Comparison of ENCODE assay signal across 1 cellular context in the genomic region with DNA sequence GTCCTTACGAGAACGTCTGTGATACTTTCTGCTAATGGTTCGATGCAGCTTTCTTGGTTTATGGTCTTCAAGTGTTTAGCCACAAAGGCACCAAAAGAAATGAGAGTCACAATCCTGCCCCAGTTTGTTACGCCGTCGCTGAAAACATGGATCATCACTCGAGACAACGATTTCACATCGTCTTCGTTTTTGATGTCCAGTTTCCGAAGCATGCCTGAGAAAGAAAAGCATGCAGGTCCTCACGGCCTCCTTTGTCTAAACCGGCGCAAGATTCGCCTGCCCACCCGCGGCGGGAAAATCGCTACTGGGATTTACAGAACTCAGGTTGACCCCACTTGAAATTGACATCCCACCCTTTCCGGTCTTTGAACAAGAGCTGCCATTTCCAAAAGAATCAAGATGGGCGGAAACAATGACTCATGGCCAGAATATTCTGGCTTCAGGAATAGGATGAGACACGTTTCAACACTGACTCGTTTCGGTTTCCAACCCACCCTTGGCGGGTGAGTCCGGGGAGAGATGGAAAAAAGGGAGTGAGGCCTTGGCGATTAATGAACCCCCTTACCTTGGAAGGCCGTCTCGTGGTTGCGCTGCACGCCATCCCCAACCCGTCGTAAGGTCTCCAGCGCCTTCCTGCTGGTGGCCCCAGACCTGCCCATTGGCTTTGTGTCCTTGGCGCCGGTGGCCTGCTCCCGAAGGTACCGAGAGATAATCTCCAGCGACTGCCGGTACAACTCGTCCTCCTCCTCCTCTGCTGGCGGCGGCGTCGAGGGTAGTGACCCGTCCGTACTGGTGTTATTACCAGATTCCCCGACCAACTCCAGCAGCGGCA.
TF ChIP-seq lines count a peak whose summit lies in the region.

No MANE protein-coding gene starts in this region.

TF ChIP-seq in GM23338, 12 proteins besides CTCF, POLR2A, EP300 and RAD21:
- TF ChIP-seq, protein P1, sequence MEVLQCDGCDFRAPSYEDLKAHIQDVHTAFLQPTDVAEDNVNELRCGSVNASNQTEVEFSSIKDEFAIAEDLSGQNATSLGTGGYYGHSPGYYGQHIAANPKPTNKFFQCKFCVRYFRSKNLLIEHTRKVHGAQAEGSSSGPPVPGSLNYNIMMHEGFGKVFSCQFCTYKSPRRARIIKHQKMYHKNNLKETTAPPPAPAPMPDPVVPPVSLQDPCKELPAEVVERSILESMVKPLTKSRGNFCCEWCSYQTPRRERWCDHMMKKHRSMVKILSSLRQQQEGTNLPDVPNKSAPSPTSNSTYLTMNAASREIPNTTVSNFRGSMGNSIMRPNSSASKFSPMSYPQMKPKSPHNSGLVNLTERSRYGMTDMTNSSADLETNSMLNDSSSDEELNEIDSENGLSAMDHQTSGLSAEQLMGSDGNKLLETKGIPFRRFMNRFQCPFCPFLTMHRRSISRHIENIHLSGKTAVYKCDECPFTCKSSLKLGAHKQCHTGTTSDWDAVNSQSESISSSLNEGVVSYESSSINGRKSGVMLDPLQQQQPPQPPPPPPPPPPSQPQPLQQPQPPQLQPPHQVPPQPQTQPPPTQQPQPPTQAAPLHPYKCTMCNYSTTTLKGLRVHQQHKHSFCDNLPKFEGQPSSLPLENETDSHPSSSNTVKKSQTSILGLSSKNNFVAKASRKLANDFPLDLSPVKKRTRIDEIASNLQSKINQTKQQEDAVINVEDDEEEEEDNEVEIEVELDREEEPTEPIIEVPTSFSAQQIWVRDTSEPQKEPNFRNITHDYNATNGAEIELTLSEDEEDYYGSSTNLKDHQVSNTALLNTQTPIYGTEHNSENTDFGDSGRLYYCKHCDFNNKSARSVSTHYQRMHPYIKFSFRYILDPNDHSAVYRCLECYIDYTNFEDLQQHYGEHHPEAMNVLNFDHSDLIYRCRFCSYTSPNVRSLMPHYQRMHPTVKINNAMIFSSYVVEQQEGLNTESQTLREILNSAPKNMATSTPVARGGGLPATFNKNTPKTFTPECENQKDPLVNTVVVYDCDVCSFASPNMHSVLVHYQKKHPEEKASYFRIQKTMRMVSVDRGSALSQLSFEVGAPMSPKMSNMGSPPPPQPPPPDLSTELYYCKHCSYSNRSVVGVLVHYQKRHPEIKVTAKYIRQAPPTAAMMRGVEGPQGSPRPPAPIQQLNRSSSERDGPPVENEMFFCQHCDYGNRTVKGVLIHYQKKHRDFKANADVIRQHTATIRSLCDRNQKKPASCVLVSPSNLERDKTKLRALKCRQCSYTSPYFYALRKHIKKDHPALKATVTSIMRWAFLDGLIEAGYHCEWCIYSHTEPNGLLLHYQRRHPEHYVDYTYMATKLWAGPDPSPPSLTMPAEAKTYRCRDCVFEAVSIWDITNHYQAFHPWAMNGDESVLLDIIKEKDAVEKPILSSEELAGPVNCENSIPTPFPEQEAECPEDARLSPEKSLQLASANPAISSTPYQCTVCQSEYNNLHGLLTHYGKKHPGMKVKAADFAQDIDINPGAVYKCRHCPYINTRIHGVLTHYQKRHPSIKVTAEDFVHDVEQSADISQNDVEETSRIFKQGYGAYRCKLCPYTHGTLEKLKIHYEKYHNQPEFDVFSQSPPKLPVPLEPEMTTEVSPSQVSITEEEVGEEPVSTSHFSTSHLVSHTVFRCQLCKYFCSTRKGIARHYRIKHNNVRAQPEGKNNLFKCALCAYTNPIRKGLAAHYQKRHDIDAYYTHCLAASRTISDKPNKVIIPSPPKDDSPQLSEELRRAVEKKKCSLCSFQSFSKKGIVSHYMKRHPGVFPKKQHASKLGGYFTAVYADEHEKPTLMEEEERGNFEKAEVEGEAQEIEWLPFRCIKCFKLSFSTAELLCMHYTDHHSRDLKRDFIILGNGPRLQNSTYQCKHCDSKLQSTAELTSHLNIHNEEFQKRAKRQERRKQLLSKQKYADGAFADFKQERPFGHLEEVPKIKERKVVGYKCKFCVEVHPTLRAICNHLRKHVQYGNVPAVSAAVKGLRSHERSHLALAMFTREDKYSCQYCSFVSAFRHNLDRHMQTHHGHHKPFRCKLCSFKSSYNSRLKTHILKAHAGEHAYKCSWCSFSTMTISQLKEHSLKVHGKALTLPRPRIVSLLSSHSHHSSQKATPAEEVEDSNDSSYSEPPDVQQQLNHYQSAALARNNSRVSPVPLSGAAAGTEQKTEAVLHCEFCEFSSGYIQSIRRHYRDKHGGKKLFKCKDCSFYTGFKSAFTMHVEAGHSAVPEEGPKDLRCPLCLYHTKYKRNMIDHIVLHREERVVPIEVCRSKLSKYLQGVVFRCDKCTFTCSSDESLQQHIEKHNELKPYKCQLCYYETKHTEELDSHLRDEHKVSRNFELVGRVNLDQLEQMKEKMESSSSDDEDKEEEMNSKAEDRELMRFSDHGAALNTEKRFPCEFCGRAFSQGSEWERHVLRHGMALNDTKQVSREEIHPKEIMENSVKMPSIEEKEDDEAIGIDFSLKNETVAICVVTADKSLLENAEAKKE (CRISPR knock-in tag; IDR thresholded peaks at IDR 0.05): no peak
- TF ChIP-seq ZNF331 (CRISPR knock-in tag; IDR thresholded peaks at IDR 0.05; ENCODE audit: low read depth) (no peak), EZH2phosphoT487 (IDR thresholded peaks at IDR 0.05; ENCODE audit: unreplicated experiment) (no peak), JUNB (IDR thresholded peaks at IDR 0.05; ENCODE audit: unreplicated experiment) (no peak), EZH2 (IDR thresholded peaks at IDR 0.05; ENCODE audit: low read depth, unreplicated experiment) (no peak), NANOG (IDR thresholded peaks at IDR 0.05; ENCODE audit: borderline replicate concordance) (no peak), STAT1 (IDR thresholded peaks at IDR 0.05; ENCODE audit: unreplicated experiment) (no peak), CREB1 (CRISPR knock-in tag; IDR thresholded peaks at IDR 0.05; ENCODE audit: low read depth) (no peak), POLR2AphosphoS5 (IDR thresholded peaks at IDR 0.05; ENCODE audit: low read depth) (no peak), ZNF114 (CRISPR knock-in tag; IDR thresholded peaks at IDR 0.05) (no peak)
- TF ChIP-seq, protein P2, sequence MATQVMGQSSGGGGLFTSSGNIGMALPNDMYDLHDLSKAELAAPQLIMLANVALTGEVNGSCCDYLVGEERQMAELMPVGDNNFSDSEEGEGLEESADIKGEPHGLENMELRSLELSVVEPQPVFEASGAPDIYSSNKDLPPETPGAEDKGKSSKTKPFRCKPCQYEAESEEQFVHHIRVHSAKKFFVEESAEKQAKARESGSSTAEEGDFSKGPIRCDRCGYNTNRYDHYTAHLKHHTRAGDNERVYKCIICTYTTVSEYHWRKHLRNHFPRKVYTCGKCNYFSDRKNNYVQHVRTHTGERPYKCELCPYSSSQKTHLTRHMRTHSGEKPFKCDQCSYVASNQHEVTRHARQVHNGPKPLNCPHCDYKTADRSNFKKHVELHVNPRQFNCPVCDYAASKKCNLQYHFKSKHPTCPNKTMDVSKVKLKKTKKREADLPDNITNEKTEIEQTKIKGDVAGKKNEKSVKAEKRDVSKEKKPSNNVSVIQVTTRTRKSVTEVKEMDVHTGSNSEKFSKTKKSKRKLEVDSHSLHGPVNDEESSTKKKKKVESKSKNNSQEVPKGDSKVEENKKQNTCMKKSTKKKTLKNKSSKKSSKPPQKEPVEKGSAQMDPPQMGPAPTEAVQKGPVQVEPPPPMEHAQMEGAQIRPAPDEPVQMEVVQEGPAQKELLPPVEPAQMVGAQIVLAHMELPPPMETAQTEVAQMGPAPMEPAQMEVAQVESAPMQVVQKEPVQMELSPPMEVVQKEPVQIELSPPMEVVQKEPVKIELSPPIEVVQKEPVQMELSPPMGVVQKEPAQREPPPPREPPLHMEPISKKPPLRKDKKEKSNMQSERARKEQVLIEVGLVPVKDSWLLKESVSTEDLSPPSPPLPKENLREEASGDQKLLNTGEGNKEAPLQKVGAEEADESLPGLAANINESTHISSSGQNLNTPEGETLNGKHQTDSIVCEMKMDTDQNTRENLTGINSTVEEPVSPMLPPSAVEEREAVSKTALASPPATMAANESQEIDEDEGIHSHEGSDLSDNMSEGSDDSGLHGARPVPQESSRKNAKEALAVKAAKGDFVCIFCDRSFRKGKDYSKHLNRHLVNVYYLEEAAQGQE (IDR thresholded peaks at IDR 0.05; ENCODE audit: unreplicated experiment): no peak
